1 cellular context compared by ENCODE assay signal in the genomic region with DNA sequence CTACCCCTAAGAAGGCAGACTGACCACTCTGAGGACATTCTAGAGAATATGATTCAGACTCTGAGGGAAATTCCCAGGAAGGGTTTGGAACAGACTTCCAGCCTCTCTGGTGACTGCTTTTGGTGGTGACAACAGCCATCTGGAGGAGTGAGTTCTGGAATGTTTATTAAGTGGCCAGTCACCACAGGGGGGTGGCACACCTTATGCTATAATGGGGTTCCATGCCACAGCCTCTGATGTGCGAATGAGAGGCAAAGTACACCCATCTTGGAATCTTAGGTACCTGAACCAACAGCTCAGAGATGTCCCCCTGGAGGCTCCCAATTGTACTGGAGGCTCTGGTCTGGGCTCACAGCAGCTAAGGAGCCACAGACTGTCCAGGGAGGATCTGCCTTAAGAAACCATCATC.
TF ChIP-seq lines count a peak whose summit lies in the region.

No MANE protein-coding gene starts in this region.

TF ChIP-seq in WTC11, 78 proteins besides CTCF, POLR2A, EP300 and RAD21 (continued from another document):
- TF ChIP-seq ARID4B (CRISPR knock-in tag; IDR thresholded peaks at IDR 0.05; ENCODE audit: borderline replicate concordance) (no peak), NFE2L1 (CRISPR knock-in tag; IDR thresholded peaks at IDR 0.05) (no peak), FOXP4 (CRISPR knock-in tag; IDR thresholded peaks at IDR 0.05) (no peak), JAZF1 (CRISPR knock-in tag; IDR thresholded peaks at IDR 0.05) (no peak), ZNF281 (CRISPR knock-in tag; IDR thresholded peaks at IDR 0.05) (no peak), MXD4 (CRISPR knock-in tag; IDR thresholded peaks at IDR 0.05; ENCODE audit: borderline replicate concordance) (no peak), ZNF532 (CRISPR knock-in tag; IDR thresholded peaks at IDR 0.05; ENCODE audit: borderline replicate concordance) (no peak), TP53 (CRISPR knock-in tag; IDR thresholded peaks at IDR 0.05) (no peak)
- TF ChIP-seq, protein P1, sequence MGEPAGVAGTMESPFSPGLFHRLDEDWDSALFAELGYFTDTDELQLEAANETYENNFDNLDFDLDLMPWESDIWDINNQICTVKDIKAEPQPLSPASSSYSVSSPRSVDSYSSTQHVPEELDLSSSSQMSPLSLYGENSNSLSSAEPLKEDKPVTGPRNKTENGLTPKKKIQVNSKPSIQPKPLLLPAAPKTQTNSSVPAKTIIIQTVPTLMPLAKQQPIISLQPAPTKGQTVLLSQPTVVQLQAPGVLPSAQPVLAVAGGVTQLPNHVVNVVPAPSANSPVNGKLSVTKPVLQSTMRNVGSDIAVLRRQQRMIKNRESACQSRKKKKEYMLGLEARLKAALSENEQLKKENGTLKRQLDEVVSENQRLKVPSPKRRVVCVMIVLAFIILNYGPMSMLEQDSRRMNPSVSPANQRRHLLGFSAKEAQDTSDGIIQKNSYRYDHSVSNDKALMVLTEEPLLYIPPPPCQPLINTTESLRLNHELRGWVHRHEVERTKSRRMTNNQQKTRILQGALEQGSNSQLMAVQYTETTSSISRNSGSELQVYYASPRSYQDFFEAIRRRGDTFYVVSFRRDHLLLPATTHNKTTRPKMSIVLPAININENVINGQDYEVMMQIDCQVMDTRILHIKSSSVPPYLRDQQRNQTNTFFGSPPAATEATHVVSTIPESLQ (CRISPR knock-in tag; IDR thresholded peaks at IDR 0.05) = no peak
- TF ChIP-seq, protein P2, sequence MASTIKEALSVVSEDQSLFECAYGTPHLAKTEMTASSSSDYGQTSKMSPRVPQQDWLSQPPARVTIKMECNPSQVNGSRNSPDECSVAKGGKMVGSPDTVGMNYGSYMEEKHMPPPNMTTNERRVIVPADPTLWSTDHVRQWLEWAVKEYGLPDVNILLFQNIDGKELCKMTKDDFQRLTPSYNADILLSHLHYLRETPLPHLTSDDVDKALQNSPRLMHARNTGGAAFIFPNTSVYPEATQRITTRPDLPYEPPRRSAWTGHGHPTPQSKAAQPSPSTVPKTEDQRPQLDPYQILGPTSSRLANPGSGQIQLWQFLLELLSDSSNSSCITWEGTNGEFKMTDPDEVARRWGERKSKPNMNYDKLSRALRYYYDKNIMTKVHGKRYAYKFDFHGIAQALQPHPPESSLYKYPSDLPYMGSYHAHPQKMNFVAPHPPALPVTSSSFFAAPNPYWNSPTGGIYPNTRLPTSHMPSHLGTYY (CRISPR knock-in tag; IDR thresholded peaks at IDR 0.05) = no peak
